In genomic region chr6:154440022-154440421, GRCh38 we compare ENCODE assay signal across 1 cellular context.
TF ChIP-seq lines count a peak whose summit lies in the region.

No MANE protein-coding gene starts in this region.

TF ChIP-seq in HepG2, 621 proteins besides CTCF, POLR2A, EP300 and RAD21 (continued from another document and continues in another):
- TF ChIP-seq TRAFD1 (CRISPR knock-in tag; IDR thresholded peaks at IDR 0.05; ENCODE audit: borderline replicate concordance) (no peak), ZNF124 (CRISPR knock-in tag; IDR thresholded peaks at IDR 0.05) (no peak; the same call in 1 of the 2 replicates), ZNF256 (CRISPR knock-in tag; conservative IDR thresholded peaks at IDR 0.05) (no peak), ZNF230 (CRISPR knock-in tag; IDR thresholded peaks at IDR 0.05) (0 out of 2 replicates have a peak, but pooled peaks have one; percentile 70), ZNF451 (CRISPR knock-in tag; IDR thresholded peaks at IDR 0.05) (no peak), ZNF317 (CRISPR knock-in tag; IDR thresholded peaks at IDR 0.05) (no peak; the same call in none of the 2 replicates), CCDC6 (CRISPR knock-in tag; IDR thresholded peaks at IDR 0.05) (no peak), MED1 (CRISPR knock-in tag; IDR thresholded peaks at IDR 0.05) (peak; percentile 89), ZFP41 (CRISPR knock-in tag; IDR thresholded peaks at IDR 0.05; ENCODE audit: borderline replicate concordance) (no peak), ZNF225 (CRISPR knock-in tag; IDR thresholded peaks at IDR 0.05) (no peak; the same call in 1 of the 2 replicates), ZFP36 (IDR thresholded peaks at IDR 0.05; ENCODE audit: borderline replicate concordance, low read depth, low read length, partially characterized antibody) (no peak), ISX (CRISPR knock-in tag; conservative IDR thresholded peaks at IDR 0.05) (no peak), ZFYVE20 (CRISPR knock-in tag; IDR thresholded peaks at IDR 0.05; ENCODE audit: borderline replicate concordance, low read depth) (no peak), FOXP1 (IDR thresholded peaks at IDR 0.05) (no peak), FOXP1 (CRISPR knock-in tag; IDR thresholded peaks at IDR 0.05) (peak; percentile 70; the same call in 1 of the 2 replicates), IKZF5 (CRISPR knock-in tag; IDR thresholded peaks at IDR 0.05) (peak; percentile 88), ZNF264 (CRISPR knock-in tag; IDR thresholded peaks at IDR 0.05) (peak; percentile 92), ZBTB33 (CRISPR knock-in tag; IDR thresholded peaks at IDR 0.05) (peak; percentile 67), FOXC1 (CRISPR knock-in tag; IDR thresholded peaks at IDR 0.05; ENCODE audit: borderline replicate concordance) (no peak), KMT2B (CRISPR knock-in tag; IDR thresholded peaks at IDR 0.05) (no peak), ZNF580 (CRISPR knock-in tag; IDR thresholded peaks at IDR 0.05; ENCODE audit: borderline replicate concordance, low read depth) (peak; percentile 96), DZIP1 (CRISPR knock-in tag; IDR thresholded peaks at IDR 0.05) (no peak), BHLHE40 (IDR thresholded peaks at IDR 0.05; ENCODE audit: low read length) (peak; percentile 99), SNAPC2 (CRISPR knock-in tag; IDR thresholded peaks at IDR 0.05) (0 out of 2 replicates have a peak, but pooled peaks have one; percentile 85), NPAS2 (CRISPR knock-in tag; IDR thresholded peaks at IDR 0.05; ENCODE audit: borderline replicate concordance) (peak; percentile 90), ZFP1 (CRISPR knock-in tag; IDR thresholded peaks at IDR 0.05) (no peak), ZBTB25 (CRISPR knock-in tag; IDR thresholded peaks at IDR 0.05) (peak; percentile 83; the same call in 1 of the 2 replicates), RNF219 (CRISPR knock-in tag; IDR thresholded peaks at IDR 0.05) (peak; percentile 90; the same call in 1 of the 2 replicates), ZNF609 (CRISPR knock-in tag; IDR thresholded peaks at IDR 0.05; ENCODE audit: borderline replicate concordance) (no peak; the same call in 1 of the 2 replicates), HMG20B (CRISPR knock-in tag; conservative IDR thresholded peaks at IDR 0.05) (0 out of 2 replicates have a peak, but pooled peaks have one; percentile 27), ELF1 (CRISPR knock-in tag; IDR thresholded peaks at IDR 0.05) (no peak), PAXIP1 (CRISPR knock-in tag; conservative IDR thresholded peaks at IDR 0.05) (peak; percentile 83), CHD2 (IDR thresholded peaks at IDR 0.05; ENCODE audit: low read depth, low read length) (no peak), FOXA3 (CRISPR knock-in tag; IDR thresholded peaks at IDR 0.05) (peak; percentile 90), THAP11 (CRISPR knock-in tag; IDR thresholded peaks at IDR 0.05) (peak; percentile 79), KLF9 (CRISPR knock-in tag; IDR thresholded peaks at IDR 0.05; ENCODE audit: low read depth) (0 out of 2 replicates have a peak, but pooled peaks have one; percentile 50), ZNF263 (CRISPR knock-in tag; IDR thresholded peaks at IDR 0.05) (peak; percentile 56; the same call in 1 of the 2 replicates), CBX1 (IDR thresholded peaks at IDR 0.05; ENCODE audit: low read depth) (no peak), HOXA5 (CRISPR knock-in tag; IDR thresholded peaks at IDR 0.05) (peak; percentile 49; the same call in 1 of the 2 replicates), GPN1 (CRISPR knock-in tag; IDR thresholded peaks at IDR 0.05; ENCODE audit: borderline replicate concordance) (no peak), E2F5 (CRISPR knock-in tag; conservative IDR thresholded peaks at IDR 0.05) (no peak)
